ENCODE assay signal across 8 cellular contexts in genomic region chr15:25933456-25934158, GRCh38.
DNase-seq lines count a peak whose midpoint lies in the region; ATAC-seq, FAIRE-seq and TF ChIP-seq lines count a peak whose summit lies in the region.

No MANE protein-coding gene starts in this region.

- peak; percentile 70 for ATAC-seq in HG02973 (IDR thresholded peaks at IDR 0.05; ENCODE audit: unreplicated experiment)

- FAIRE-seq in RCC 7860 (lab: Jason Lieb, UNC) (peak; percentile 59), HTR-8/SVneo (lab: Jason Lieb, UNC) (no peak)

- no peaks in the 10 kb centered on the region for H3K27me3 Mint-ChIP-seq in osteocyte (ENCODE audit: unreplicated experiment)

- H3K9me3 Mint-ChIP-seq in osteocyte (ENCODE audit: unreplicated experiment): peaks cover 16% of the 10 kb centered on the region

- peak; percentile 81 for TF ChIP-seq CTCF in osteocyte (IDR thresholded peaks at IDR 0.05)

- peaks cover 35% of the 10 kb centered on the region for H3K4me1 Mint-ChIP-seq in osteocyte (ENCODE audit: unreplicated experiment)

- peaks cover 8% of the 10 kb centered on the region for H3K36me3 Mint-ChIP-seq in osteocyte (ENCODE audit: unreplicated experiment)

- H3K4me3 Mint-ChIP-seq in osteocyte (ENCODE audit: unreplicated experiment): peak overlapping the region; percentile 73

- DNase-seq in DMS114 treated with DMSO at 0.1 percent for 48 hours (lab: John Stamatoyannopoulos, UW; ENCODE audit: unreplicated experiment): peak; percentile 38
- peak; percentile 79 for DNase-seq in RCC 7860 (ENCODE audit: low spot score)
- DNase-seq in activated gamma-delta T cell treated with anti-CD3 and anti-CD28 coated beads, Interleukin-2, amount 50 U/mL, for 16 hours (ENCODE audit: low read depth): peak; percentile 31
- DNase-seq in glomerular visceral epithelial cell (ENCODE audit: extremely low spot score): peak; percentile 88
- peak; percentile 89 for DNase-seq in osteocyte (ENCODE audit: extremely low spot score, unreplicated experiment)
- peak; percentile 61 for DNase-seq in superior temporal gyrus (ENCODE audit: extremely low spot score)
- DNase-seq in HTR-8/SVneo (ENCODE audit: insufficient read length, low spot score): no peak

- peak overlapping the region; percentile 88 for H3K27ac Mint-ChIP-seq in osteocyte (ENCODE audit: unreplicated experiment)
